1 cellular context compared by ENCODE assay signal in the genomic region with DNA sequence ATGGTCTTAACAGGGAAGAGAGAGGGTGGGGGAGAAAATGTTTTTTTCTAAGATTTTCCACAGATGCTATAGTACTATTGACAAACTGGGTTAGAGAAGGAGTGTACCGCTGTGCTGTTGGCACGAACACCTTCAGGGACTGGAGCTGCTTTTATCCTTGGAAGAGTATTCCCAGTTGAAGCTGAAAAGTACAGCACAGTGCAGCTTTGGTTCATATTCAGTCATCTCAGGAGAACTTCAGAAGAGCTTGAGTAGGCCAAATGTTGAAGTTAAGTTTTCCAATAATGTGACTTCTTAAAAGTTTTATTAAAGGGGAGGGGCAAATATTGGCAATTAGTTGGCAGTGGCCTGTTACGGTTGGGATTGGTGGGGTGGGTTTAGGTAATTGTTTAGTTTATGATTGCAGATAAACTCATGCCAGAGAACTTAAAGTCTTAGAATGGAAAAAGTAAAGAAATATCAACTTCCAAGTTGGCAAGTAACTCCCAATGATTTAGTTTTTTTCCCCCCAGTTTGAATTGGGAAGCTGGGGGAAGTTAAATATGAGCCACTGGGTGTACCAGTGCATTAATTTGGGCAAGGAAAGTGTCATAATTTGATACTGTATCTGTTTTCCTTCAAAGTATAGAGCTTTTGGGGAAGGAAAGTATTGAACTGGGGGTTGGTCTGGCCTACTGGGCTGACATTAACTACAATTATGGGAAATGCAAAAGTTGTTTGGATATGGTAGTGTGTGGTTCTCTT.
TF ChIP-seq lines count a peak whose summit lies in the region.

No MANE protein-coding gene starts in this region.

TF ChIP-seq in neural cell, 6 proteins besides CTCF, POLR2A, EP300 and RAD21:
- TF ChIP-seq, protein P1, sequence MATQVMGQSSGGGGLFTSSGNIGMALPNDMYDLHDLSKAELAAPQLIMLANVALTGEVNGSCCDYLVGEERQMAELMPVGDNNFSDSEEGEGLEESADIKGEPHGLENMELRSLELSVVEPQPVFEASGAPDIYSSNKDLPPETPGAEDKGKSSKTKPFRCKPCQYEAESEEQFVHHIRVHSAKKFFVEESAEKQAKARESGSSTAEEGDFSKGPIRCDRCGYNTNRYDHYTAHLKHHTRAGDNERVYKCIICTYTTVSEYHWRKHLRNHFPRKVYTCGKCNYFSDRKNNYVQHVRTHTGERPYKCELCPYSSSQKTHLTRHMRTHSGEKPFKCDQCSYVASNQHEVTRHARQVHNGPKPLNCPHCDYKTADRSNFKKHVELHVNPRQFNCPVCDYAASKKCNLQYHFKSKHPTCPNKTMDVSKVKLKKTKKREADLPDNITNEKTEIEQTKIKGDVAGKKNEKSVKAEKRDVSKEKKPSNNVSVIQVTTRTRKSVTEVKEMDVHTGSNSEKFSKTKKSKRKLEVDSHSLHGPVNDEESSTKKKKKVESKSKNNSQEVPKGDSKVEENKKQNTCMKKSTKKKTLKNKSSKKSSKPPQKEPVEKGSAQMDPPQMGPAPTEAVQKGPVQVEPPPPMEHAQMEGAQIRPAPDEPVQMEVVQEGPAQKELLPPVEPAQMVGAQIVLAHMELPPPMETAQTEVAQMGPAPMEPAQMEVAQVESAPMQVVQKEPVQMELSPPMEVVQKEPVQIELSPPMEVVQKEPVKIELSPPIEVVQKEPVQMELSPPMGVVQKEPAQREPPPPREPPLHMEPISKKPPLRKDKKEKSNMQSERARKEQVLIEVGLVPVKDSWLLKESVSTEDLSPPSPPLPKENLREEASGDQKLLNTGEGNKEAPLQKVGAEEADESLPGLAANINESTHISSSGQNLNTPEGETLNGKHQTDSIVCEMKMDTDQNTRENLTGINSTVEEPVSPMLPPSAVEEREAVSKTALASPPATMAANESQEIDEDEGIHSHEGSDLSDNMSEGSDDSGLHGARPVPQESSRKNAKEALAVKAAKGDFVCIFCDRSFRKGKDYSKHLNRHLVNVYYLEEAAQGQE (IDR thresholded peaks at IDR 0.05; ENCODE audit: borderline replicate concordance): peak; percentile 65
- peak; percentile 49 for TF ChIP-seq TAF1 (IDR thresholded peaks at IDR 0.05; ENCODE audit: low read depth)
- TF ChIP-seq MXI1 (conservative IDR thresholded peaks at IDR 0.05; ENCODE audit: poor library complexity, severe bottlenecking): peak; percentile 42
- TF ChIP-seq POLR2AphosphoS5 (IDR thresholded peaks at IDR 0.05): peak; percentile 82
- TF ChIP-seq SMC3 (conservative IDR thresholded peaks at IDR 0.05; ENCODE audit: poor library complexity): no peak
